In the genomic region with DNA sequence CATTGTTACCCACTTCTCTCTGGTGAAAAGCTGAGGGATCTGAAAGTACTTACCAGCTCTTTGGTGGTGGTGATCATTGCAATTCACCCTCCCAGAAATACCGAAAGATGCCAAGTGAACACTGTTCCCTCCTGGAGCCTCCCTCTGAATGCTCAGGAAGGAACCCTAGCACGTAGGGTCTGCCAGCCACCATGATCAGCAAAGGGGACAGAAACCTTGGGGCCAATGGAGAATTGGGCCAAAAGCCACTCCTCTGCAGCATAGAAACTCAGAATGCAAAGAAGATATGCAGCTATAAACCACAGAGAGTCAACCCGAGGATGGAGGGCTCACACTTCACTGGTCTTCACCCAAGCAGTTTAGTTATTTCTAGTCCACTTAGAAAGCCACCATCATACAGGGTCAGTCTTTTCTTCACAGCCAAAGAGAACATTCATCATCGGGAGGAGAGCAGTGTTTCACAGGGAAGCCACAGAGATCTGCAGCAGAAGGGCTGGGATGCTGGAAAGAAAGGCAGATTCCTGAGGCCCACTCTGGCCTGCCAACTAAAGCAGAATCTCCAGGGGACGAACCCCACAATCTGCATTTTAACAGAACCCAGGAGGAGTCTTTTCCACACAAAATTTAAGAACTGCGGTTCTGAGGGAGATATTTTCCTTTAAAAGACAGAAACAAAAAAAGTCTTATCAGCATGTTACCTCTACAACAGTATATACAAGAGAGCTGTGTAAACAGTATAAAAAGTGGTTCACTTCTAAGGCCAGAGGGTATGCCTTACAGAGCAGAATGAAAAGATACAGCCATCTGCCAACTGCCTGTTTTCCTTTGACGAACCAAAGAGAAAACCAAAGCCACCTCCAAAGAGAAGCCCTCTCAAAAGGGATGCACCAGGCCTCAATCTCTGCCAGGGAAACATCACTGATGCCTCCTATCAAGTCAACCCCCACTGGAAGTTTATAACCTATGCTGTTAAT, we compare ENCODE assay signal across 1 cellular context.
TF ChIP-seq lines count a peak whose summit lies in the region.

No MANE protein-coding gene starts in this region.

TF ChIP-seq in K562, 482 proteins besides CTCF, POLR2A, EP300 and RAD21:
- TF ChIP-seq ZNF316 (IDR thresholded peaks at IDR 0.05) = peak; percentile 31; the same call in 1 of the 2 replicates
- TF ChIP-seq C11orf30 (IDR thresholded peaks at IDR 0.05; ENCODE audit: low read depth) = peak; percentile 19; the same call in 1 of the 2 replicates
- TF ChIP-seq POLR3A (IDR thresholded peaks at IDR 0.05; ENCODE audit: borderline replicate concordance, extremely low read depth, insufficient read depth, insufficient read length) = no peak
- no peak for TF ChIP-seq SMAD1 (IDR thresholded peaks at IDR 0.05; ENCODE audit: low read depth, low read length, partially characterized antibody)
- TF ChIP-seq ZNF583 (CRISPR knock-in tag; IDR thresholded peaks at IDR 0.05) = no peak
- TF ChIP-seq, protein P1, sequence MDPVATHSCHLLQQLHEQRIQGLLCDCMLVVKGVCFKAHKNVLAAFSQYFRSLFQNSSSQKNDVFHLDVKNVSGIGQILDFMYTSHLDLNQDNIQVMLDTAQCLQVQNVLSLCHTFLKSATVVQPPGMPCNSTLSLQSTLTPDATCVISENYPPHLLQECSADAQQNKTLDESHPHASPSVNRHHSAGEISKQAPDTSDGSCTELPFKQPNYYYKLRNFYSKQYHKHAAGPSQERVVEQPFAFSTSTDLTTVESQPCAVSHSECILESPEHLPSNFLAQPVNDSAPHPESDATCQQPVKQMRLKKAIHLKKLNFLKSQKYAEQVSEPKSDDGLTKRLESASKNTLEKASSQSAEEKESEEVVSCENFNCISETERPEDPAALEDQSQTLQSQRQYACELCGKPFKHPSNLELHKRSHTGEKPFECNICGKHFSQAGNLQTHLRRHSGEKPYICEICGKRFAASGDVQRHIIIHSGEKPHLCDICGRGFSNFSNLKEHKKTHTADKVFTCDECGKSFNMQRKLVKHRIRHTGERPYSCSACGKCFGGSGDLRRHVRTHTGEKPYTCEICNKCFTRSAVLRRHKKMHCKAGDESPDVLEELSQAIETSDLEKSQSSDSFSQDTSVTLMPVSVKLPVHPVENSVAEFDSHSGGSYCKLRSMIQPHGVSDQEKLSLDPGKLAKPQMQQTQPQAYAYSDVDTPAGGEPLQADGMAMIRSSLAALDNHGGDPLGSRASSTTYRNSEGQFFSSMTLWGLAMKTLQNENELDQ (CRISPR knock-in tag; IDR thresholded peaks at IDR 0.05; ENCODE audit: borderline replicate concordance) = no peak
- TF ChIP-seq ZNF77 (CRISPR knock-in tag; IDR thresholded peaks at IDR 0.05) = no peak
- no peak for TF ChIP-seq ZNF449 (CRISPR knock-in tag; IDR thresholded peaks at IDR 0.05)
- no peak for TF ChIP-seq RBFOX2 (IDR thresholded peaks at IDR 0.05; ENCODE audit: low read depth, low read length)
- TF ChIP-seq TCF15 (CRISPR knock-in tag; IDR thresholded peaks at IDR 0.05) = no peak
- no peak for TF ChIP-seq GMEB1 (CRISPR knock-in tag; IDR thresholded peaks at IDR 0.05)
- TF ChIP-seq, protein P2, sequence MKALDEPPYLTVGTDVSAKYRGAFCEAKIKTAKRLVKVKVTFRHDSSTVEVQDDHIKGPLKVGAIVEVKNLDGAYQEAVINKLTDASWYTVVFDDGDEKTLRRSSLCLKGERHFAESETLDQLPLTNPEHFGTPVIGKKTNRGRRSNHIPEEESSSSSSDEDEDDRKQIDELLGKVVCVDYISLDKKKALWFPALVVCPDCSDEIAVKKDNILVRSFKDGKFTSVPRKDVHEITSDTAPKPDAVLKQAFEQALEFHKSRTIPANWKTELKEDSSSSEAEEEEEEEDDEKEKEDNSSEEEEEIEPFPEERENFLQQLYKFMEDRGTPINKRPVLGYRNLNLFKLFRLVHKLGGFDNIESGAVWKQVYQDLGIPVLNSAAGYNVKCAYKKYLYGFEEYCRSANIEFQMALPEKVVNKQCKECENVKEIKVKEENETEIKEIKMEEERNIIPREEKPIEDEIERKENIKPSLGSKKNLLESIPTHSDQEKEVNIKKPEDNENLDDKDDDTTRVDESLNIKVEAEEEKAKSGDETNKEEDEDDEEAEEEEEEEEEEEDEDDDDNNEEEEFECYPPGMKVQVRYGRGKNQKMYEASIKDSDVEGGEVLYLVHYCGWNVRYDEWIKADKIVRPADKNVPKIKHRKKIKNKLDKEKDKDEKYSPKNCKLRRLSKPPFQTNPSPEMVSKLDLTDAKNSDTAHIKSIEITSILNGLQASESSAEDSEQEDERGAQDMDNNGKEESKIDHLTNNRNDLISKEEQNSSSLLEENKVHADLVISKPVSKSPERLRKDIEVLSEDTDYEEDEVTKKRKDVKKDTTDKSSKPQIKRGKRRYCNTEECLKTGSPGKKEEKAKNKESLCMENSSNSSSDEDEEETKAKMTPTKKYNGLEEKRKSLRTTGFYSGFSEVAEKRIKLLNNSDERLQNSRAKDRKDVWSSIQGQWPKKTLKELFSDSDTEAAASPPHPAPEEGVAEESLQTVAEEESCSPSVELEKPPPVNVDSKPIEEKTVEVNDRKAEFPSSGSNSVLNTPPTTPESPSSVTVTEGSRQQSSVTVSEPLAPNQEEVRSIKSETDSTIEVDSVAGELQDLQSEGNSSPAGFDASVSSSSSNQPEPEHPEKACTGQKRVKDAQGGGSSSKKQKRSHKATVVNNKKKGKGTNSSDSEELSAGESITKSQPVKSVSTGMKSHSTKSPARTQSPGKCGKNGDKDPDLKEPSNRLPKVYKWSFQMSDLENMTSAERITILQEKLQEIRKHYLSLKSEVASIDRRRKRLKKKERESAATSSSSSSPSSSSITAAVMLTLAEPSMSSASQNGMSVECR (CRISPR knock-in tag; IDR thresholded peaks at IDR 0.05) = no peak
- no peak for TF ChIP-seq SMARCE1 (IDR thresholded peaks at IDR 0.05)
- no peak for TF ChIP-seq FOXJ2 (tag; IDR thresholded peaks at IDR 0.05)
- TF ChIP-seq ZNF780A (CRISPR knock-in tag; IDR thresholded peaks at IDR 0.05) = no peak
- no peak for TF ChIP-seq JUN (IDR thresholded peaks at IDR 0.05; ENCODE audit: borderline replicate concordance, low read depth, low read length)
- TF ChIP-seq JUN (CRISPR knock-in tag; IDR thresholded peaks at IDR 0.05; ENCODE audit: borderline replicate concordance) = no peak
- no peak for TF ChIP-seq FOXA1 (IDR thresholded peaks at IDR 0.05; ENCODE audit: borderline replicate concordance)
- no peak for TF ChIP-seq FOXO4 (CRISPR knock-in tag; IDR thresholded peaks at IDR 0.05)
